9 cellular contexts compared by ENCODE assay signal in genomic region chr7:47941136-47941844, GRCh38. TPM values are rescaled to one million over a fixed set of nuclear protein-coding genes. Genes with fewer than 3 reads are reported as not detected.
A peak's percentile ranks its signal among the peaks of the same experiment; 100 is the strongest.
DNase-seq lines count a peak whose midpoint lies in the region; ATAC-seq and TF ChIP-seq lines count a peak whose summit lies in the region.
"Had no signal": no experiment of that assay in that cellular context is flagged by ENCODE, and none has a peak within 500 bp of the region (broad histone marks: within the 10 kb centered on the region; RNA-seq: fewer than 3 reads in every experiment).

No MANE protein-coding gene starts in this region.

- no peak for ATAC-seq in GM21576 (IDR thresholded peaks at IDR 0.05; ENCODE audit: unreplicated experiment)
- ATAC-seq: T-helper 17 cell had no signal

- no peak for TF ChIP-seq CTCF in fibroblast of pulmonary artery (IDR thresholded peaks at IDR 0.05; ENCODE audit: low read length, missing control alignments)

- DNase-seq in Daoy (ENCODE audit: low read depth) (peak; percentile 66), RPMI7951 (ENCODE audit: low read depth) (peak; percentile 86), fibroblast of pulmonary artery (ENCODE audit: low read depth) (peak; percentile 82), pulmonary artery endothelial cell (ENCODE audit: low read depth, low spot score) (peak; percentile 88), NCI-H1694 treated with DMSO at 0.1 percent for 48 hours (lab: John Stamatoyannopoulos, UW) (no peak), cerebellar cortex (ENCODE audit: low spot score) (no peak), AML-193 (lab: John Stamatoyannopoulos, UW) (no peak)
- DNase-seq: T-helper 17 cell had no signal

- H3K4me3 ChIP-seq in fibroblast of pulmonary artery (replicated peaks; ENCODE audit: low read depth, low read length): no peak overlapping the region

RNA-seq across cellular contexts. Expression of gene PKD1L1, which starts 7.0 kb away (rescaled TPM):
- 0.17 and 0.18 TPM in 2 replicates for total RNA-seq in Daoy (2014; rRNA removed; shearing (Covaris generic))
- 0.10 and 0.12 TPM in 2 replicates for total RNA-seq in RPMI7951 (2014; rRNA removed; shearing (Covaris generic))
- total RNA-seq in pulmonary artery endothelial cell: 1.1 and 2.1 TPM in 2 replicates

RNA-seq across cellular contexts. Expression of gene HUS1, which starts 38.1 kb away (rescaled TPM):
- 35.7 and 55.8 TPM in 2 replicates for total RNA-seq in Daoy (2014; rRNA removed; shearing (Covaris generic))
- 22.0 and 33.9 TPM in 2 replicates for total RNA-seq in RPMI7951 (2014; rRNA removed; shearing (Covaris generic))
- 19.2 and 28.5 TPM in 2 replicates for total RNA-seq in pulmonary artery endothelial cell

Comparison
In these comparisons a context has a peak if more than half of its experiments do, and no peak if none do; other contexts are left out.
1. DNase-seq: peak in Daoy (single experiment), RPMI7951 (single experiment), fibroblast of pulmonary artery (single experiment) and pulmonary artery endothelial cell (single experiment); none in NCI-H1694 treated with DMSO at 0.1 percent for 48 hours (single experiment), cerebellar cortex (single experiment) and AML-193 (0 of 2).